In genomic region chr3:56389213-56389830, GRCh38 we compare ENCODE assay signal across 13 cellular contexts.
"Had no signal": no experiment of that assay in that cellular context is flagged by ENCODE, and none has a peak within 500 bp of the region (broad histone marks: within the 10 kb centered on the region; RNA-seq: fewer than 3 reads in every experiment).

No MANE protein-coding gene starts in this region.

- H3K4me1 ChIP-seq: esophagus squamous epithelium, thyroid gland, uterus had no signal

- H3K4me3 ChIP-seq: esophagus squamous epithelium, lung, thyroid gland, uterus had no signal

- H3K9me3 ChIP-seq: esophagus squamous epithelium, thyroid gland, uterus had no signal

- ATAC-seq: left colon; naive thymus-derived CD4-positive, alpha-beta T cell; right cardiac atrium; WTC11 had no signal

- DNase-seq: activated CD8-positive, alpha-beta memory T cell treated with anti-CD3 and anti-CD28 coated beads, Interleukin-2, amount 50 U/mL, for 48 hours; activated naive CD4-positive, alpha-beta T cell treated with anti-CD3 and anti-CD28 coated beads, Interleukin-2, amount 50 U/mL, for 16 hours; esophagus squamous epithelium; foreskin fibroblast; head of caudate nucleus; left colon; naive thymus-derived CD4-positive, alpha-beta T cell; right cardiac atrium; SHP77; thyroid gland; uterus had no signal

- H3K27me3 ChIP-seq: thyroid gland, uterus had no signal

- H3K36me3 ChIP-seq: esophagus squamous epithelium, thyroid gland, uterus had no signal

- H3K27ac ChIP-seq: esophagus squamous epithelium, thyroid gland, uterus had no signal
